ENCODE assay signal across 18 cellular contexts in the genomic region with DNA sequence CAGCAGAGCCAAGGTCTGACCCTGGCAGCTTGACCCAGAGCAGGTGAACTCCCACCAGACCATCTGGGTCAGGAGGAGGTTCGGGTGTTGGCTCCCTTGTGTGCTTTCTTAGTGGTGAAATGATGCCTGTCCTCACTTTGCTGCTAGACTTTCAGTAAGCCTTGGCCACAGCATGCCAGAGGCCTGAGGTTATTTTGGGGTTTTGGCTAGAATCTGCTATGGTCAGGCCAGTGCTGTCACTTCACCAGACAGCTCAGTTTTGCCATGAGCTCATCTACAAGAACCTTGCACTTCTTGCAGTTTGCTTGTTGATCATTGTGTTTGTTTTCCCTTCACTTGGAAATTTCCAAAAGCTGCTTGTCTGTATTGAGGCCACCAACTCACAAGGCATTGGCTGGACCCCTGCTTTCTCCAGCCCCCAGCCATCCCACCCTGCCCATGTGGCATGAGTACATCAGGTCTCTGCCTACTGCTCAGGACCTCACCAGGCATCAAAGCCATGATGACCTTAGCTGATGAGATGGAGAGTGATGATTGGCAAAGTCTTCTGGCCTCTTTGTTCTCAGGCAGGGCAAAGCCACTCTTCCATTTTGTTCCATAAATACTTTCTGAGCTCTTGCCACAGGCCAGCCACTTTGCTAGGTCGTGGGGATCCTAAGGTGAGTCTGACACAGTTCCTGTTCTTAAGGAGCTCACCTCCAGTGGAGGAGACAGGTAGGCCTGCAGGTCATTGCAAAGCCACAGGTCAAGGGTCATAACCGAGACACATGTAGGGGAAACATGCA.
DNase-seq lines count a peak whose midpoint lies in the region; ATAC-seq and TF ChIP-seq lines count a peak whose summit lies in the region.
"Had no signal": no experiment of that assay in that cellular context is flagged by ENCODE, and none has a peak within 500 bp of the region (broad histone marks: within the 10 kb centered on the region; RNA-seq: fewer than 3 reads in every experiment).

No MANE protein-coding gene starts in this region.

- no peak for TF ChIP-seq EP300 in upper lobe of left lung (IDR thresholded peaks at IDR 0.05)

- H3K36me3 ChIP-seq in upper lobe of left lung: no peaks in the 10 kb centered on the region
- H3K36me3 ChIP-seq: pancreas, spleen had no signal

- H3K27me3 ChIP-seq in upper lobe of left lung: no peaks in the 10 kb centered on the region
- H3K27me3 ChIP-seq: body of pancreas, pancreas had no signal

- no peaks in the 10 kb centered on the region for H3K9me3 Mint-ChIP-seq in HFFc6
- H3K9me3 Mint-ChIP-seq in activated CD8-positive, alpha-beta memory T cell treated with anti-CD3 and anti-CD28 coated beads, Interleukin-2, amount 10 ng/mL, durations not matched to agents 7 days and 5 days (ENCODE audit: low read depth): no peaks in the 10 kb centered on the region

- H3K4me1 Mint-ChIP-seq in HFFc6 (ENCODE audit: low read depth): peaks cover 29% of the 10 kb centered on the region
- no peaks in the 10 kb centered on the region for H3K4me1 Mint-ChIP-seq in activated CD8-positive, alpha-beta memory T cell treated with anti-CD3 and anti-CD28 coated beads, Interleukin-2, amount 10 ng/mL, durations not matched to agents 7 days and 5 days
- H3K4me1 Mint-ChIP-seq: immature natural killer cell had no signal

- 75 to 81% methylated on average over 3 of the region's 3 CpGs for whole genome bisulfite sequencing in upper lobe of left lung, 2 donors

- no peak for TF ChIP-seq POLR2A in upper lobe of left lung (IDR thresholded peaks at IDR 0.05)

- DNase-seq in HFFc6 (peak; percentile 78), cerebellar cortex (ENCODE audit: low spot score) (peak; percentile 8), left cardiac atrium (no peak), upper lobe of left lung (no peak), kidney tubule cell (ENCODE audit: low spot score) (no peak)
- DNase-seq in activated CD4-positive, alpha-beta T cell treated with anti-CD3 and anti-CD28 coated beads, Interleukin-2, amount 50 U/mL, for 1 hour: no peak
- no peak for DNase-seq in activated CD8-positive, alpha-beta memory T cell treated with anti-CD3 and anti-CD28 coated beads, Interleukin-2, amount 10 ng/mL, durations not matched to agents 7 days and 5 days
- DNase-seq: activated effector memory CD4-positive, alpha-beta T cell treated with anti-CD3 and anti-CD28 coated beads, Interleukin-2, amount 50 U/mL, for 16 hours; body of pancreas; DMS79 treated with DMSO at 0.1 percent for 48 hours; immature natural killer cell; KG1; NCI-H146; NCI-H446; pancreas; SK-N-SH; spleen; stimulated activated naive CD4-positive, alpha-beta T cell treated with Interleukin-2 at 50 U/mL for 16 hours had no signal

- no peaks in the 10 kb centered on the region; the same call in 1 of the 2 replicates for H3K27me3 Mint-ChIP-seq in HFFc6 (ENCODE audit: insufficient read depth)
- peaks cover 18% of the 10 kb centered on the region for H3K27me3 Mint-ChIP-seq in activated CD8-positive, alpha-beta memory T cell treated with anti-CD3 and anti-CD28 coated beads, Interleukin-2, amount 10 ng/mL, durations not matched to agents 7 days and 5 days

- H3K9me3 ChIP-seq in upper lobe of left lung: no peaks in the 10 kb centered on the region
- H3K9me3 ChIP-seq: body of pancreas, pancreas, SK-N-SH, spleen had no signal

- H3K4me3 Mint-ChIP-seq in HFFc6: no peak overlapping the region
- H3K4me3 Mint-ChIP-seq in activated CD8-positive, alpha-beta memory T cell treated with anti-CD3 and anti-CD28 coated beads, Interleukin-2, amount 10 ng/mL, durations not matched to agents 7 days and 5 days: no peak overlapping the region
- H3K4me3 Mint-ChIP-seq: immature natural killer cell had no signal

- H3K27ac Mint-ChIP-seq in HFFc6: no peak overlapping the region
- no peak overlapping the region for H3K27ac Mint-ChIP-seq in activated CD8-positive, alpha-beta memory T cell treated with anti-CD3 and anti-CD28 coated beads, Interleukin-2, amount 10 ng/mL, durations not matched to agents 7 days and 5 days
- H3K27ac Mint-ChIP-seq: immature natural killer cell had no signal

- intact Hi-C loops in left cardiac atrium (cut with DNase I): no loop called here

- ATAC-seq in left cardiac atrium: peak; percentile 85 to 87
- ATAC-seq in upper lobe of left lung (ENCODE audit: low FRiP score in 2 of 2): peak; percentile 50 to 65
- ATAC-seq in activated CD8-positive, alpha-beta memory T cell treated with anti-CD3 and anti-CD28 coated beads, Interleukin-2, amount 10 ng/mL, durations not matched to agents 7 days and 5 days: no peak
- ATAC-seq: body of pancreas, pancreas had no signal

- H3K27ac ChIP-seq in upper lobe of left lung: peak overlapping the region in 1 of 4 donors; percentile 7
- H3K27ac ChIP-seq: body of pancreas, pancreas, spleen had no signal

- peaks cover 14% of the 10 kb centered on the region; the same call in 1 of the 2 replicates for H3K36me3 Mint-ChIP-seq in HFFc6 (ENCODE audit: low read depth)
- no peaks in the 10 kb centered on the region for H3K36me3 Mint-ChIP-seq in activated CD8-positive, alpha-beta memory T cell treated with anti-CD3 and anti-CD28 coated beads, Interleukin-2, amount 10 ng/mL, durations not matched to agents 7 days and 5 days
- H3K36me3 Mint-ChIP-seq: immature natural killer cell had no signal

- TF ChIP-seq CTCF in HFFc6 (IDR thresholded peaks at IDR 0.05) (no peak), upper lobe of left lung (IDR thresholded peaks at IDR 0.05) (no peak)

- H3K4me3 ChIP-seq in upper lobe of left lung: no peak overlapping the region
- H3K4me3 ChIP-seq: body of pancreas, pancreas, spleen had no signal

- H3K4me1 ChIP-seq in upper lobe of left lung: peaks cover 9 to 15% (median 13%) of the 10 kb centered on the region in 4 donors
- H3K4me1 ChIP-seq: body of pancreas, pancreas had no signal

- CTCF ChIA-PET in activated CD8-positive, alpha-beta memory T cell treated with anti-CD3 and anti-CD28 coated beads, Interleukin-2, amount 10 ng/mL, durations not matched to agents 7 days and 5 days (lab: Charles Lee): no interaction called here

Comparison
In these comparisons a context has a peak if more than half of its experiments do, and no peak if none do; other contexts are left out.
1. DNase-seq: peak in HFFc6 (single experiment) and cerebellar cortex (single experiment); none in left cardiac atrium (single experiment), upper lobe of left lung (0 of 2), activated CD4-positive, alpha-beta T cell treated with anti-CD3 and anti-CD28 coated beads, Interleukin-2, amount 50 U/mL, for 1 hour (single experiment), activated CD8-positive, alpha-beta memory T cell treated with anti-CD3 and anti-CD28 coated beads, Interleukin-2, amount 10 ng/mL, durations not matched to agents 7 days and 5 days (single experiment) and kidney tubule cell (single experiment).